ENCODE assay signal across 9 cellular contexts in genomic region chrX:136055651-136056221, GRCh38.
DNase-seq lines count a peak whose midpoint lies in the region; ATAC-seq and TF ChIP-seq lines count a peak whose summit lies in the region.
"Had no signal": no experiment of that assay in that cellular context is flagged by ENCODE, and none has a peak within 500 bp of the region (broad histone marks: within the 10 kb centered on the region; RNA-seq: fewer than 3 reads in every experiment).

No MANE protein-coding gene starts in this region.

- H3K27me3 ChIP-seq in adrenal gland = peaks cover 5% of the 10 kb centered on the region

- peak; percentile 95 for DNase-seq in AG10803 (ENCODE audit: low read depth)
- DNase-seq in adrenal gland = peak in 2 of 7 donors; percentile 2 to 19
- peak; percentile 78 to 88 for DNase-seq in foreskin fibroblast
- peak; percentile 53 for DNase-seq in pulmonary artery endothelial cell (ENCODE audit: low read depth, low spot score)
- no peak for DNase-seq in GM10248 (ENCODE audit: extremely low spot score)
- no peak for DNase-seq in T-helper 1 cell

- no peaks in the 10 kb centered on the region for H3K36me3 ChIP-seq in adrenal gland (replicated peaks in 1 of 2)

- no peak for TF ChIP-seq CTCF in AG10803 (conservative IDR thresholded peaks at IDR 0.05; ENCODE audit: low read length)
- TF ChIP-seq CTCF in adrenal gland (IDR thresholded peaks at IDR 0.05) = no peak
- TF ChIP-seq CTCF in foreskin fibroblast (IDR thresholded peaks at IDR 0.05; ENCODE audit: low read depth, low read length) = no peak
- no peak for TF ChIP-seq CTCF in GM10248 (IDR thresholded peaks at IDR 0.05; ENCODE audit: control extremely low read depth, extremely low read depth, low read depth, missing control alignments)

- H3K27ac ChIP-seq in adrenal gland = peak overlapping the region in 3 of 5 donors; percentile 12 to 56 (median 39)

- intact Hi-C loops in adrenal gland (cut with DNase I) = no loop called here

- no peak for ATAC-seq in GM19463 (IDR thresholded peaks at IDR 0.05; ENCODE audit: unreplicated experiment)
- no peak for ATAC-seq in HG03196 (IDR thresholded peaks at IDR 0.05; ENCODE audit: unreplicated experiment)
- ATAC-seq: GM12878 had no signal

- no peaks in the 10 kb centered on the region for H3K4me1 ChIP-seq in adrenal gland (replicated peaks in 1 of 2)

- CTCF ChIA-PET in GM10248 (lab: Yijun Ruan, JAX) = interaction anchor here (1.2 kb wide), 1 partner anchor 9 kb away, joined by 4 read pairs; no protein-coding TSS in a partner anchor

- POLR2A ChIA-PET in GM10248 (lab: Yijun Ruan, JAX) = no interaction called here

- H3K4me3 ChIP-seq in AG10803 (ENCODE audit: low read length) (peak overlapping the region; percentile 33), adrenal gland (no peak overlapping the region), foreskin fibroblast (ENCODE audit: low read depth in 1 of 2, low read length in 2 of 2) (no peak overlapping the region)
- H3K4me3 ChIP-seq: GM12878 had no signal

- H3K9me3 ChIP-seq in adrenal gland (replicated peaks in 1 of 3) = no peaks in the 10 kb centered on the region

- 34 to 59% (median 56%) methylated on average over 2 to 5 of the region's 5 CpGs for WGBS in adrenal gland, 4 donors

- TF ChIP-seq POLR2A in adrenal gland (IDR thresholded peaks at IDR 0.05) = no peak

Comparison
In these comparisons a context has a peak if more than half of its experiments do, and no peak if none do; other contexts are left out.
1. DNase-seq: peak in AG10803 (single experiment), foreskin fibroblast (2 of 2) and pulmonary artery endothelial cell (single experiment); none in GM10248 (single experiment) and T-helper 1 cell (0 of 5).